In the genomic region with DNA sequence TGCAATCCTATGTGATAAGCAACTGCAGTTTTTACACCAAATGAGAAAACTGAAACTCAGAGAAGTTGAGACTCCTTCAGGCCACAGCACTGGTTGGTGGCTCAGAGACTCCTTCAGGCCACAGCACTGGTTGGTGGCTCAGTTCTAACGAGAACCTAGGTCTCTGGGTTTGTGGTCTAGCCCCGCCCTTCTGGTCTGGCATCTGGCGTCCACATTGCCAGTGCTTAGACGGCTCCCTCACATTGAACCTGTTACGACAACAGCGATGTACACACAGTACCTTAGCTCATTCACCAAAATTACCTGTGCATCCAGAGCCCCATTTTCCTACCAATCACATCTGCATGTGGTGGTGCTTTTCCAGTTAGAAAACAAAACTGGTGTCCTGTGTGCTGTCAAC, we compare ENCODE assay signal across 8 cellular contexts.
DNase-seq lines count a peak whose midpoint lies in the region; ATAC-seq lines count a peak whose summit lies in the region.

No MANE protein-coding gene starts in this region.

- H3K27me3 Mint-ChIP-seq in CD4-positive, alpha-beta memory T cell, result no peaks in the 10 kb centered on the region
- peaks cover under 1% of the 10 kb centered on the region for H3K27me3 Mint-ChIP-seq in activated T-helper 1 cell treated with anti-CD3 and anti-CD28 coated beads, Interleukin-12 subunit alpha, Interleukin-12 subunit beta, Interleukin-2, Interleukin-4 antibody, amounts not matched to agents 30 ng/mL and 10 ng/mL and 1 ng/mL, durations not matched to agents 14 hours and 24 hours and 36 hours (ENCODE audit: insufficient read depth)

- H3K4me3 Mint-ChIP-seq in CD4-positive, alpha-beta memory T cell, result peak overlapping the region; percentile 26 to 88 (median 73)
- peak overlapping the region; percentile 32 for H3K4me3 Mint-ChIP-seq in activated T-helper 1 cell treated with anti-CD3 and anti-CD28 coated beads, Interleukin-12 subunit alpha, Interleukin-12 subunit beta, Interleukin-2, Interleukin-4 antibody, amounts not matched to agents 30 ng/mL and 10 ng/mL and 1 ng/mL, durations not matched to agents 14 hours and 24 hours and 36 hours

- DNase-seq in CD4-positive, alpha-beta memory T cell, result peak; percentile 42 to 80 (median 55)
- peak; percentile 53 for DNase-seq in activated T-helper 1 cell treated with anti-CD3 and anti-CD28 coated beads, Interleukin-12 subunit alpha, Interleukin-12 subunit beta, Interleukin-2, Interleukin-4 antibody, amounts not matched to agents 30 ng/mL and 10 ng/mL and 1 ng/mL, durations not matched to agents 14 hours and 24 hours and 36 hours (ENCODE audit: low spot score)
- DNase-seq in DMS153 (lab: John Stamatoyannopoulos, UW), result no peak
- DNase-seq in COLO668 (lab: John Stamatoyannopoulos, UW; ENCODE audit: unreplicated experiment), result no peak
- no peak for DNase-seq in NCI-H1092 treated with DMSO at 0.1 percent for 48 hours (lab: John Stamatoyannopoulos, UW)

- CTCF ChIA-PET in CD4-positive, alpha-beta memory T cell (lab: Charles Lee; ENCODE audit: partially characterized antibody), result interaction anchor here (1.3 to 3.8 kb wide), 5 partner anchors 8 to 133 kb away, joined by 3 to 25 read pairs (median 4); partner anchors contain the start of gene LYST

- no peaks in the 10 kb centered on the region for H3K9me3 ChIP-seq in CD4-positive, alpha-beta memory T cell (ENCODE audit: control insufficient read depth in 1 of 2, low read length in 2 of 2)

- peaks cover 32 to 52% (median 44%) of the 10 kb centered on the region in 4 donors for H3K4me1 Mint-ChIP-seq in CD4-positive, alpha-beta memory T cell
- H3K4me1 Mint-ChIP-seq in activated T-helper 1 cell treated with anti-CD3 and anti-CD28 coated beads, Interleukin-12 subunit alpha, Interleukin-12 subunit beta, Interleukin-2, Interleukin-4 antibody, amounts not matched to agents 30 ng/mL and 10 ng/mL and 1 ng/mL, durations not matched to agents 14 hours and 24 hours and 36 hours (ENCODE audit: low read depth), result peaks cover 75% of the 10 kb centered on the region

- no peak overlapping the region for H3K4me3 ChIP-seq in CD4-positive, alpha-beta memory T cell (ENCODE audit: low read length in 2 of 2)
- no peak overlapping the region for H3K4me3 ChIP-seq in skin epidermis

- H3K36me3 Mint-ChIP-seq in CD4-positive, alpha-beta memory T cell, result no peaks in the 10 kb centered on the region
- peaks cover 1% of the 10 kb centered on the region for H3K36me3 Mint-ChIP-seq in activated T-helper 1 cell treated with anti-CD3 and anti-CD28 coated beads, Interleukin-12 subunit alpha, Interleukin-12 subunit beta, Interleukin-2, Interleukin-4 antibody, amounts not matched to agents 30 ng/mL and 10 ng/mL and 1 ng/mL, durations not matched to agents 14 hours and 24 hours and 36 hours (ENCODE audit: low read depth)

- H3K27ac Mint-ChIP-seq in CD4-positive, alpha-beta memory T cell, result peak overlapping the region; percentile 88 to 100 (median 99)
- H3K27ac Mint-ChIP-seq in activated T-helper 1 cell treated with anti-CD3 and anti-CD28 coated beads, Interleukin-12 subunit alpha, Interleukin-12 subunit beta, Interleukin-2, Interleukin-4 antibody, amounts not matched to agents 30 ng/mL and 10 ng/mL and 1 ng/mL, durations not matched to agents 14 hours and 24 hours and 36 hours, result peak overlapping the region; percentile 94

- peak; percentile 31 for ATAC-seq in GM19467 (IDR thresholded peaks at IDR 0.05; ENCODE audit: unreplicated experiment)
- ATAC-seq in HG03520 (IDR thresholded peaks at IDR 0.05; ENCODE audit: unreplicated experiment), result peak; percentile 28

- no peaks in the 10 kb centered on the region for H3K36me3 ChIP-seq in CD4-positive, alpha-beta memory T cell (ENCODE audit: insufficient read depth, low read length)

- H3K27ac ChIP-seq in CD4-positive, alpha-beta memory T cell (ENCODE audit: low read depth, low read length), result peak overlapping the region; percentile 90
- peak overlapping the region in 19 of 21 experiments; percentile 7 to 86 (median 67) for H3K27ac ChIP-seq in skin epidermis

- POLR2A ChIA-PET in CD4-positive, alpha-beta memory T cell (lab: Charles Lee; ENCODE audit: partially characterized antibody), result interaction anchor here (0.6 to 2.7 kb wide), 14 partner anchors 19 to 1521 kb away, joined by 3 to 17 read pairs (median 4); partner anchors contain the start of genes B3GALNT2, ERO1B and LYST

- peaks cover 47% of the 10 kb centered on the region for H3K4me1 ChIP-seq in CD4-positive, alpha-beta memory T cell (ENCODE audit: insufficient read depth, low read length)

- H3K9me3 Mint-ChIP-seq in CD4-positive, alpha-beta memory T cell, result no peaks in the 10 kb centered on the region
- H3K9me3 Mint-ChIP-seq in activated T-helper 1 cell treated with anti-CD3 and anti-CD28 coated beads, Interleukin-12 subunit alpha, Interleukin-12 subunit beta, Interleukin-2, Interleukin-4 antibody, amounts not matched to agents 30 ng/mL and 10 ng/mL and 1 ng/mL, durations not matched to agents 14 hours and 24 hours and 36 hours, result no peaks in the 10 kb centered on the region

- intact Hi-C loops in CD4-positive, alpha-beta memory T cell (cut with micrococcal nuclease), result loop anchor here (1.0 to 10.0 kb wide), 3 partner anchors 66 to 356 kb away; partner anchors contain the start of gene NID1
- intact Hi-C loops in activated T-helper 1 cell treated with anti-CD3 and anti-CD28 coated beads, Interleukin-12 subunit alpha, Interleukin-12 subunit beta, Interleukin-2, Interleukin-4 antibody, amounts not matched to agents 30 ng/mL and 10 ng/mL and 1 ng/mL, durations not matched to agents 14 hours and 24 hours and 36 hours (cut with micrococcal nuclease), result loop anchor here (1.0 to 2.0 kb wide), 18 partner anchors 28 to 1630 kb away; partner anchors contain the start of genes B3GALNT2 and HEATR1

- H3K27me3 ChIP-seq in CD4-positive, alpha-beta memory T cell (ENCODE audit: insufficient read depth, low read length), result no peaks in the 10 kb centered on the region

Comparison
In these comparisons a context has a peak if more than half of its experiments do, and no peak if none do; other contexts are left out.
1. DNase-seq: peak in CD4-positive, alpha-beta memory T cell (5 of 5) and activated T-helper 1 cell treated with anti-CD3 and anti-CD28 coated beads, Interleukin-12 subunit alpha, Interleukin-12 subunit beta, Interleukin-2, Interleukin-4 antibody, amounts not matched to agents 30 ng/mL and 10 ng/mL and 1 ng/mL, durations not matched to agents 14 hours and 24 hours and 36 hours (single experiment); none in DMS153 (single experiment), COLO668 (single experiment) and NCI-H1092 treated with DMSO at 0.1 percent for 48 hours (single experiment).